Comparison of ENCODE assay signal across 1 cellular context in the genomic region with DNA sequence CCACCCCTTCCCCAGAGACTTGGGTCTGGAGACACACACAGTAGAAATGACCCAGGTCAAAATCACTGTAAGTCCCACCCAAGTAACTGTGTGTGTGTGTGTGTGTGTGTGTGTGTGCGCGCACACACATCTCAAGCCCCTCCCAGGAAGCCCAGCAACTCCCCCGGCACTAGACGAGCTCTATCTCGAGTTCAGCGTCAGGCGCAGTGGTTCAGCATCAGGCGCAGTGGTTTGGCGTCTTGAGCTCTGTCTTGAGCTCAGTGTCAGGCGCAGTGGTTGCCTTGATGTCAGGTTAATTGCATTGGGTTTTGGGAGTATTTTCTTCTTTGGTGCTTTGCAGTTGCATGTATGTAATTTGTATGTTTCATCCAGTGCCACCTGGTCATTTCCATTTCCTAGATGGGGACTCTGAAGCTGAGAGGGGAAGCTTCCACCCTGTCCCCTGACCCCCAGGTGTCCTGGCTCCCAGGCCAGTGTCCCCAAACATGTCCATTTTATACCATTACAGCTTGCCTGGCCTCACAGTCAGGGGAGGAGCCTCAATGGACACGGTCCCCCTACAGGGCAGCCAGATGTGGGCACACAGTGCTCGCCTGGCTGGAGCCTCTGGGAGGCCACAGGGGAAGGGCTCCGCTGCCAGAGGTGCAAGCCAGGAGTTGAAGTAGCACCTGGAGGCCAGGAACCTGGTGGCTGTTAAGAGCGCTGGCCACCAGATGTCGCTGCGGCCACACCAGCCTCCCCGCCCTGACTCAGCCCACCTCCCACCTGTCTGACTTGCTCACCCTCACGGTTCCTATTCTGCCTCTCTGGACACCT.
TF ChIP-seq lines count a peak whose summit lies in the region.

No MANE protein-coding gene starts in this region.

TF ChIP-seq in HepG2, 621 proteins besides CTCF, POLR2A, EP300 and RAD21 (continued from another document and continues in another):
- TF ChIP-seq SYNCRIP (IDR thresholded peaks at IDR 0.05; ENCODE audit: insufficient read depth, low read depth, low read length) (no peak), ZNF598 (CRISPR knock-in tag; IDR thresholded peaks at IDR 0.05; ENCODE audit: borderline replicate concordance) (no peak), NFE2 (CRISPR knock-in tag; IDR thresholded peaks at IDR 0.05) (no peak), KDM4B (CRISPR knock-in tag; IDR thresholded peaks at IDR 0.05) (0 out of 2 replicates have a peak, but pooled peaks have one; percentile 56), EEA1 (CRISPR knock-in tag; IDR thresholded peaks at IDR 0.05; ENCODE audit: borderline replicate concordance) (no peak), STAG1 (CRISPR knock-in tag; IDR thresholded peaks at IDR 0.05) (peak; percentile 99), POGZ (CRISPR knock-in tag; IDR thresholded peaks at IDR 0.05) (0 out of 2 replicates have a peak, but pooled peaks have one; percentile 33), ZNF782 (CRISPR knock-in tag; IDR thresholded peaks at IDR 0.05; ENCODE audit: borderline replicate concordance) (no peak), CAMTA2 (CRISPR knock-in tag; IDR thresholded peaks at IDR 0.05; ENCODE audit: borderline replicate concordance) (no peak), ZNF282 (IDR thresholded peaks at IDR 0.05; ENCODE audit: partially characterized antibody) (no peak), ZNF253 (CRISPR knock-in tag; IDR thresholded peaks at IDR 0.05; ENCODE audit: borderline replicate concordance) (no peak), ZNF644 (CRISPR knock-in tag; IDR thresholded peaks at IDR 0.05; ENCODE audit: low read depth) (no peak), ZNF619 (CRISPR knock-in tag; IDR thresholded peaks at IDR 0.05) (0 out of 2 replicates have a peak, but pooled peaks have one; percentile 34), MBD4 (IDR thresholded peaks at IDR 0.05; ENCODE audit: borderline replicate concordance, low read length) (no peak), ARNT (IDR thresholded peaks at IDR 0.05) (no peak), ZNF383 (CRISPR knock-in tag; IDR thresholded peaks at IDR 0.05; ENCODE audit: borderline replicate concordance) (no peak), ZSCAN31 (CRISPR knock-in tag; IDR thresholded peaks at IDR 0.05; ENCODE audit: low read depth) (no peak; the same call in 1 of the 2 replicates), ZNF441 (CRISPR knock-in tag; IDR thresholded peaks at IDR 0.05; ENCODE audit: borderline replicate concordance) (no peak), ZNF326 (CRISPR knock-in tag; IDR thresholded peaks at IDR 0.05; ENCODE audit: borderline replicate concordance) (no peak), ONECUT2 (CRISPR knock-in tag; IDR thresholded peaks at IDR 0.05) (no peak), ESRRA (CRISPR knock-in tag; IDR thresholded peaks at IDR 0.05; ENCODE audit: low read depth) (no peak), ZNF136 (CRISPR knock-in tag; IDR thresholded peaks at IDR 0.05; ENCODE audit: low read depth) (no peak), GTF3A (CRISPR knock-in tag; conservative IDR thresholded peaks at IDR 0.05) (no peak), MTA3 (CRISPR knock-in tag; IDR thresholded peaks at IDR 0.05) (no peak), NFKBIZ (CRISPR knock-in tag; IDR thresholded peaks at IDR 0.05) (peak; percentile 72; the same call in 1 of the 2 replicates), DR1 (CRISPR knock-in tag; IDR thresholded peaks at IDR 0.05) (no peak), DNMT1 (CRISPR knock-in tag; IDR thresholded peaks at IDR 0.05) (peak; percentile 25; the same call in 1 of the 2 replicates), NFATC3 (CRISPR knock-in tag; IDR thresholded peaks at IDR 0.05) (no peak), HDAC2 (CRISPR knock-in tag; IDR thresholded peaks at IDR 0.05) (no peak), GTF2F1 (IDR thresholded peaks at IDR 0.05; ENCODE audit: low read length) (no peak), FOXA3 (CRISPR knock-in tag; IDR thresholded peaks at IDR 0.05) (0 out of 2 replicates have a peak, but pooled peaks have one; percentile 15), ZNF792 (CRISPR knock-in tag; IDR thresholded peaks at IDR 0.05) (peak; percentile 78), KDM3A (CRISPR knock-in tag; IDR thresholded peaks at IDR 0.05; ENCODE audit: low read depth) (peak; percentile 69; the same call in 1 of the 2 replicates), ZNF720 (CRISPR knock-in tag; IDR thresholded peaks at IDR 0.05) (0 out of 2 replicates have a peak, but pooled peaks have one; percentile 50), NBN (conservative IDR thresholded peaks at IDR 0.05) (no peak), NAIF1 (CRISPR knock-in tag; IDR thresholded peaks at IDR 0.05; ENCODE audit: borderline replicate concordance) (no peak), SRSF9 (IDR thresholded peaks at IDR 0.05; ENCODE audit: borderline replicate concordance, insufficient read depth, low read depth, low read length, poor library complexity, severe bottlenecking) (no peak), REL (CRISPR knock-in tag; conservative IDR thresholded peaks at IDR 0.05) (no peak)
- TF ChIP-seq, protein P1, sequence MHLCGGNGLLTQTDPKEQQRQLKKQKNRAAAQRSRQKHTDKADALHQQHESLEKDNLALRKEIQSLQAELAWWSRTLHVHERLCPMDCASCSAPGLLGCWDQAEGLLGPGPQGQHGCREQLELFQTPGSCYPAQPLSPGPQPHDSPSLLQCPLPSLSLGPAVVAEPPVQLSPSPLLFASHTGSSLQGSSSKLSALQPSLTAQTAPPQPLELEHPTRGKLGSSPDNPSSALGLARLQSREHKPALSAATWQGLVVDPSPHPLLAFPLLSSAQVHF (CRISPR knock-in tag; IDR thresholded peaks at IDR 0.05), result no peak
- TF ChIP-seq, protein P2, sequence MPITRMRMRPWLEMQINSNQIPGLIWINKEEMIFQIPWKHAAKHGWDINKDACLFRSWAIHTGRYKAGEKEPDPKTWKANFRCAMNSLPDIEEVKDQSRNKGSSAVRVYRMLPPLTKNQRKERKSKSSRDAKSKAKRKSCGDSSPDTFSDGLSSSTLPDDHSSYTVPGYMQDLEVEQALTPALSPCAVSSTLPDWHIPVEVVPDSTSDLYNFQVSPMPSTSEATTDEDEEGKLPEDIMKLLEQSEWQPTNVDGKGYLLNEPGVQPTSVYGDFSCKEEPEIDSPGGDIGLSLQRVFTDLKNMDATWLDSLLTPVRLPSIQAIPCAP (CRISPR knock-in tag; IDR thresholded peaks at IDR 0.05; ENCODE audit: low read depth), result no peak
- TF ChIP-seq, protein P3, sequence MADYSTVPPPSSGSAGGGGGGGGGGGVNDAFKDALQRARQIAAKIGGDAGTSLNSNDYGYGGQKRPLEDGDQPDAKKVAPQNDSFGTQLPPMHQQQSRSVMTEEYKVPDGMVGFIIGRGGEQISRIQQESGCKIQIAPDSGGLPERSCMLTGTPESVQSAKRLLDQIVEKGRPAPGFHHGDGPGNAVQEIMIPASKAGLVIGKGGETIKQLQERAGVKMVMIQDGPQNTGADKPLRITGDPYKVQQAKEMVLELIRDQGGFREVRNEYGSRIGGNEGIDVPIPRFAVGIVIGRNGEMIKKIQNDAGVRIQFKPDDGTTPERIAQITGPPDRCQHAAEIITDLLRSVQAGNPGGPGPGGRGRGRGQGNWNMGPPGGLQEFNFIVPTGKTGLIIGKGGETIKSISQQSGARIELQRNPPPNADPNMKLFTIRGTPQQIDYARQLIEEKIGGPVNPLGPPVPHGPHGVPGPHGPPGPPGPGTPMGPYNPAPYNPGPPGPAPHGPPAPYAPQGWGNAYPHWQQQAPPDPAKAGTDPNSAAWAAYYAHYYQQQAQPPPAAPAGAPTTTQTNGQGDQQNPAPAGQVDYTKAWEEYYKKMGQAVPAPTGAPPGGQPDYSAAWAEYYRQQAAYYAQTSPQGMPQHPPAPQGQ (CRISPR knock-in tag; IDR thresholded peaks at IDR 0.05; ENCODE audit: borderline replicate concordance), result no peak
- TF ChIP-seq, protein P4, sequence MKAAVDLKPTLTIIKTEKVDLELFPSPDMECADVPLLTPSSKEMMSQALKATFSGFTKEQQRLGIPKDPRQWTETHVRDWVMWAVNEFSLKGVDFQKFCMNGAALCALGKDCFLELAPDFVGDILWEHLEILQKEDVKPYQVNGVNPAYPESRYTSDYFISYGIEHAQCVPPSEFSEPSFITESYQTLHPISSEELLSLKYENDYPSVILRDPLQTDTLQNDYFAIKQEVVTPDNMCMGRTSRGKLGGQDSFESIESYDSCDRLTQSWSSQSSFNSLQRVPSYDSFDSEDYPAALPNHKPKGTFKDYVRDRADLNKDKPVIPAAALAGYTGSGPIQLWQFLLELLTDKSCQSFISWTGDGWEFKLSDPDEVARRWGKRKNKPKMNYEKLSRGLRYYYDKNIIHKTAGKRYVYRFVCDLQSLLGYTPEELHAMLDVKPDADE (CRISPR knock-in tag; IDR thresholded peaks at IDR 0.05), result no peak
- TF ChIP-seq, protein P5, sequence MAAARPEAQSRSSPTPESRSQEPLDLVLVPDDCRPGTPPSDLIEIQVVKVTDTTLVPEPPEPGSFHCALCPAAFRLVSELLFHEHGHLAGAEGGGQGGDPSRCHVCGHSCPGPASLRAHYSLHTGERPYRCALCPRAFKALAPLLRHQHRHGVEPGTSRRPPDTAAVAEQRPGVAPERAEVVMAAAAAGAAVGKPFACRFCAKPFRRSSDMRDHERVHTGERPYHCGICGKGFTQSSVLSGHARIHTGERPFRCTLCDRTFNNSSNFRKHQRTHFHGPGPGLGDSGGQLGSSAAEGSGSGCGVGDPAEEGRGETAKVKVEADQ (CRISPR knock-in tag; IDR thresholded peaks at IDR 0.05; ENCODE audit: borderline replicate concordance), result no peak
- TF ChIP-seq, protein P6, sequence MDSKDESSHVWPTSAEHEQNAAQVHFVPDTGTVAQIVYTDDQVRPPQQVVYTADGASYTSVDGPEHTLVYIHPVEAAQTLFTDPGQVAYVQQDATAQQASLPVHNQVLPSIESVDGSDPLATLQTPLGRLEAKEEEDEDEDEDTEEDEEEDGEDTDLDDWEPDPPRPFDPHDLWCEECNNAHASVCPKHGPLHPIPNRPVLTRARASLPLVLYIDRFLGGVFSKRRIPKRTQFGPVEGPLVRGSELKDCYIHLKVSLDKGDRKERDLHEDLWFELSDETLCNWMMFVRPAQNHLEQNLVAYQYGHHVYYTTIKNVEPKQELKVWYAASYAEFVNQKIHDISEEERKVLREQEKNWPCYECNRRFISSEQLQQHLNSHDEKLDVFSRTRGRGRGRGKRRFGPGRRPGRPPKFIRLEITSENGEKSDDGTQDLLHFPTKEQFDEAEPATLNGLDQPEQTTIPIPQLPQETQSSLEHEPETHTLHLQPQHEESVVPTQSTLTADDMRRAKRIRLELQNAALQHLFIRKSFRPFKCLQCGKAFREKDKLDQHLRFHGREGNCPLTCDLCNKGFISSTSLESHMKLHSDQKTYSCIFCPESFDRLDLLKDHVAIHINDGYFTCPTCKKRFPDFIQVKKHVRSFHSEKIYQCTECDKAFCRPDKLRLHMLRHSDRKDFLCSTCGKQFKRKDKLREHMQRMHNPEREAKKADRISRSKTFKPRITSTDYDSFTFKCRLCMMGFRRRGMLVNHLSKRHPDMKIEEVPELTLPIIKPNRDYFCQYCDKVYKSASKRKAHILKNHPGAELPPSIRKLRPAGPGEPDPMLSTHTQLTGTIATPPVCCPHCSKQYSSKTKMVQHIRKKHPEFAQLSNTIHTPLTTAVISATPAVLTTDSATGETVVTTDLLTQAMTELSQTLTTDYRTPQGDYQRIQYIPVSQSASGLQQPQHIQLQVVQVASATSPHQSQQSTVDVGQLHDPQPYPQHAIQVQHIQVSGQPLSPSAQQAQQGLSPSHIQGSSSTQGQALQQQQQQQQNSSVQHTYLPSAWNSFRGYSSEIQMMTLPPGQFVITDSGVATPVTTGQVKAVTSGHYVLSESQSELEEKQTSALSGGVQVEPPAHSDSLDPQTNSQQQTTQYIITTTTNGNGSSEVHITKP (CRISPR knock-in tag; IDR thresholded peaks at IDR 0.05; ENCODE audit: low read depth), result 0 out of 2 replicates have a peak, but pooled peaks have one; percentile 44
- TF ChIP-seq, protein P7, sequence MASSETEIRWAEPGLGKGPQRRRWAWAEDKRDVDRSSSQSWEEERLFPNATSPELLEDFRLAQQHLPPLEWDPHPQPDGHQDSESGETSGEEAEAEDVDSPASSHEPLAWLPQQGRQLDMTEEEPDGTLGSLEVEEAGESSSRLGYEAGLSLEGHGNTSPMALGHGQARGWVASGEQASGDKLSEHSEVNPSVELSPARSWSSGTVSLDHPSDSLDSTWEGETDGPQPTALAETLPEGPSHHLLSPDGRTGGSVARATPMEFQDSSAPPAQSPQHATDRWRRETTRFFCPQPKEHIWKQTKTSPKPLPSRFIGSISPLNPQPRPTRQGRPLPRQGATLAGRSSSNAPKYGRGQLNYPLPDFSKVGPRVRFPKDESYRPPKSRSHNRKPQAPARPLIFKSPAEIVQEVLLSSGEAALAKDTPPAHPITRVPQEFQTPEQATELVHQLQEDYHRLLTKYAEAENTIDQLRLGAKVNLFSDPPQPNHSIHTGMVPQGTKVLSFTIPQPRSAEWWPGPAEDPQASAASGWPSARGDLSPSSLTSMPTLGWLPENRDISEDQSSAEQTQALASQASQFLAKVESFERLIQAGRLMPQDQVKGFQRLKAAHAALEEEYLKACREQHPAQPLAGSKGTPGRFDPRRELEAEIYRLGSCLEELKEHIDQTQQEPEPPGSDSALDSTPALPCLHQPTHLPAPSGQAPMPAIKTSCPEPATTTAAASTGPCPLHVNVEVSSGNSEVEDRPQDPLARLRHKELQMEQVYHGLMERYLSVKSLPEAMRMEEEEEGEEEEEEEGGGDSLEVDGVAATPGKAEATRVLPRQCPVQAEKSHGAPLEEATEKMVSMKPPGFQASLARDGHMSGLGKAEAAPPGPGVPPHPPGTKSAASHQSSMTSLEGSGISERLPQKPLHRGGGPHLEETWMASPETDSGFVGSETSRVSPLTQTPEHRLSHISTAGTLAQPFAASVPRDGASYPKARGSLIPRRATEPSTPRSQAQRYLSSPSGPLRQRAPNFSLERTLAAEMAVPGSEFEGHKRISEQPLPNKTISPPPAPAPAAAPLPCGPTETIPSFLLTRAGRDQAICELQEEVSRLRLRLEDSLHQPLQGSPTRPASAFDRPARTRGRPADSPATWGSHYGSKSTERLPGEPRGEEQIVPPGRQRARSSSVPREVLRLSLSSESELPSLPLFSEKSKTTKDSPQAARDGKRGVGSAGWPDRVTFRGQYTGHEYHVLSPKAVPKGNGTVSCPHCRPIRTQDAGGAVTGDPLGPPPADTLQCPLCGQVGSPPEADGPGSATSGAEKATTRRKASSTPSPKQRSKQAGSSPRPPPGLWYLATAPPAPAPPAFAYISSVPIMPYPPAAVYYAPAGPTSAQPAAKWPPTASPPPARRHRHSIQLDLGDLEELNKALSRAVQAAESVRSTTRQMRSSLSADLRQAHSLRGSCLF (CRISPR knock-in tag; IDR thresholded peaks at IDR 0.05; ENCODE audit: borderline replicate concordance), result no peak
- TF ChIP-seq, protein P8, sequence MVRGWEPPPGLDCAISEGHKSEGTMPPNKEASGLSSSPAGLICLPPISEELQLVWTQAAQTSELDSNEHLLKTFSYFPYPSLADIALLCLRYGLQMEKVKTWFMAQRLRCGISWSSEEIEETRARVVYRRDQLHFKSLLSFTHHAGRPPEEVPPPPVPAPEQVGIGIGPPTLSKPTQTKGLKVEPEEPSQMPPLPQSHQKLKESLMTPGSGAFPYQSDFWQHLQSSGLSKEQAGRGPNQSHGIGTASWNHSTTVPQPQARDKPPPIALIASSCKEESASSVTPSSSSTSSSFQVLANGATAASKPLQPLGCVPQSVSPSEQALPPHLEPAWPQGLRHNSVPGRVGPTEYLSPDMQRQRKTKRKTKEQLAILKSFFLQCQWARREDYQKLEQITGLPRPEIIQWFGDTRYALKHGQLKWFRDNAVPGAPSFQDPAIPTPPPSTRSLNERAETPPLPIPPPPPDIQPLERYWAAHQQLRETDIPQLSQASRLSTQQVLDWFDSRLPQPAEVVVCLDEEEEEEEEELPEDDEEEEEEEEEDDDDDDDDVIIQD (CRISPR knock-in tag; IDR thresholded peaks at IDR 0.05; ENCODE audit: low read depth), result 0 out of 2 replicates have a peak, but pooled peaks have one; percentile 36
